1 cellular context compared by ENCODE assay signal in genomic region chr14:64654072-64654899, GRCh38.
TF ChIP-seq lines count a peak whose summit lies in the region.

No MANE protein-coding gene starts in this region.

TF ChIP-seq in SK-N-SH, 30 proteins besides CTCF, POLR2A, EP300 and RAD21 (continued from another document):
- no peak for TF ChIP-seq GATA2 (CRISPR knock-in tag; IDR thresholded peaks at IDR 0.05)
- no peak for TF ChIP-seq YY1 (IDR thresholded peaks at IDR 0.05; ENCODE audit: low read depth)
- peak; percentile 71 for TF ChIP-seq TCF12 (IDR thresholded peaks at IDR 0.05)
- no peak for TF ChIP-seq FOXJ3 (CRISPR knock-in tag; IDR thresholded peaks at IDR 0.05)
- no peak for TF ChIP-seq REST (IDR thresholded peaks at IDR 0.05; ENCODE audit: low read depth, low read length)
- no peak for TF ChIP-seq RXRA (IDR thresholded peaks at IDR 0.05; ENCODE audit: borderline replicate concordance, low read depth)
- TF ChIP-seq NFIC (IDR thresholded peaks at IDR 0.05; ENCODE audit: borderline replicate concordance): no peak; the same call in 1 of the 2 replicates
- TF ChIP-seq RFX5 (IDR thresholded peaks at IDR 0.05; ENCODE audit: low read length): no peak
- no peak for TF ChIP-seq MXI1 (IDR thresholded peaks at IDR 0.05; ENCODE audit: low read depth, low read length)
